ENCODE assay signal across 4 cellular contexts in genomic region chr5:43465455-43465854, GRCh38. TPM values are rescaled to one million over a fixed set of nuclear protein-coding genes. Genes with fewer than 3 reads are reported as not detected.
"Had no signal": no experiment of that assay in that cellular context is flagged by ENCODE, and none has a peak within 500 bp of the region (broad histone marks: within the 10 kb centered on the region; RNA-seq: fewer than 3 reads in every experiment).

No MANE protein-coding gene starts in this region.

RNA-seq across cellular contexts. Expression of gene CCL28, which starts 53.3 kb away (rescaled TPM):
- total RNA-seq: H1, H4, H7, H9 had no signal
